In the genomic region with DNA sequence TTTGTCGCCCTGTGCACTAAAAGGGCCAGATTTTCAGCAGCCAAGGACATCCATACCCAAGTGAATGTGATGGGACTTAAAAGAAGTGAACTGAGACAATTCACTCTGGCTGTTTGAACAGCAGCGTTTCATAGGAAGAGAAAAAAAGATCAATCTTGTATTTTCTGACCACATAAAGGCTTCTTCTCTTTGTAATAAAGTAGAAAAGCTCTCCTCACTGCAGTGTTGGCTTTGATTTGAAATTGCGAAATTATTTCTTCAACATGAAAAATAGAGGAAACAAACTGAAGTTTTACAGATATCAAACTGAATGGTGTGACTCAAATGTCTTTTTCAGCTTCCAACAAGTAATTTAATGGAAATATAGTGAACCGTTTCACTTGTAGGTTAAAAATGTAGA, we compare ENCODE assay signal across 15 cellular contexts. TPM values are rescaled to one million over a fixed set of nuclear protein-coding genes. Genes with fewer than 3 reads are reported as not detected.
DNase-seq lines count a peak whose midpoint lies in the region; ATAC-seq and TF ChIP-seq lines count a peak whose summit lies in the region.
"Had no signal": no experiment of that assay in that cellular context is flagged by ENCODE, and none has a peak within 500 bp of the region (broad histone marks: within the 10 kb centered on the region; RNA-seq: fewer than 3 reads in every experiment).

No MANE protein-coding gene starts in this region.

- H3K4me3 ChIP-seq in fibroblast of pulmonary artery (replicated peaks; ENCODE audit: low read depth, low read length) = no peak overlapping the region
- H3K4me3 ChIP-seq in subcutaneous abdominal adipose tissue (ENCODE audit: low read depth in 1 of 5, low read length in 5 of 5) = no peak overlapping the region
- H3K4me3 ChIP-seq in vagina = no peak overlapping the region
- H3K4me3 ChIP-seq in CD8-positive, alpha-beta T cell (ENCODE audit: low read depth, low read length) = no peak overlapping the region

- peaks cover 11% of the 10 kb centered on the region for H3K4me1 Mint-ChIP-seq in activated T-cell treated with anti-CD3 and anti-CD28 coated beads, Interleukin-2, amount 50 U/mL, for 24 hours (ENCODE audit: low read depth)
- peaks cover 5% of the 10 kb centered on the region for H3K4me1 Mint-ChIP-seq in activated T-cell treated with anti-CD3 and anti-CD28 coated beads, Interleukin-2, amount 50 U/mL, for 4 hours (ENCODE audit: low read depth)
- peaks cover 18% of the 10 kb centered on the region for H3K4me1 Mint-ChIP-seq in CD8-positive, alpha-beta T cell (ENCODE audit: low read depth)

- H3K27me3 Mint-ChIP-seq in activated T-cell treated with anti-CD3 and anti-CD28 coated beads, Interleukin-2, amount 50 U/mL, for 24 hours = no peaks in the 10 kb centered on the region
- H3K27me3 Mint-ChIP-seq in activated T-cell treated with anti-CD3 and anti-CD28 coated beads, Interleukin-2, amount 50 U/mL, for 4 hours (ENCODE audit: low read depth) = no peaks in the 10 kb centered on the region
- H3K27me3 Mint-ChIP-seq in CD8-positive, alpha-beta T cell (ENCODE audit: low read depth) = no peaks in the 10 kb centered on the region

- H3K4me1 ChIP-seq in subcutaneous abdominal adipose tissue (ENCODE audit: control insufficient read depth in 5 of 5, insufficient read depth in 5 of 5, low read length in 5 of 5) (peaks cover 0 to 10% (median 0%) of the 10 kb centered on the region in 5 donors), vagina (no peaks in the 10 kb centered on the region)
- peaks cover 6% of the 10 kb centered on the region for H3K4me1 ChIP-seq in CD8-positive, alpha-beta T cell (ENCODE audit: insufficient read depth, low read length)

- H3K27me3 ChIP-seq in subcutaneous abdominal adipose tissue (ENCODE audit: control insufficient read depth in 5 of 5, insufficient read depth in 4 of 5, low read length in 5 of 5) (no peaks in the 10 kb centered on the region), vagina (no peaks in the 10 kb centered on the region)
- H3K27me3 ChIP-seq in CD8-positive, alpha-beta T cell (ENCODE audit: insufficient read depth, low read length) = no peaks in the 10 kb centered on the region

- no peak overlapping the region for H3K9ac ChIP-seq in subcutaneous abdominal adipose tissue (ENCODE audit: low read length in 5 of 5)

- no peak for TF ChIP-seq POLR2A in vagina (IDR thresholded peaks at IDR 0.05)

- TF ChIP-seq CTCF in fibroblast of pulmonary artery (IDR thresholded peaks at IDR 0.05; ENCODE audit: low read length, missing control alignments) = no peak
- TF ChIP-seq CTCF in vagina (IDR thresholded peaks at IDR 0.05) = no peak
- TF ChIP-seq CTCF in CD8-positive, alpha-beta T cell (IDR thresholded peaks at IDR 0.05) = no peak

- H3K36me3 ChIP-seq in subcutaneous abdominal adipose tissue (ENCODE audit: control insufficient read depth in 5 of 5, insufficient read depth in 5 of 5, low read length in 5 of 5) = peaks cover 0 to 9% (median 6%) of the 10 kb centered on the region in 5 donors
- H3K36me3 ChIP-seq in vagina = peaks cover 0 to 12% of the 10 kb centered on the region in 2 donors
- H3K36me3 ChIP-seq in CD8-positive, alpha-beta T cell (ENCODE audit: insufficient read depth, low read length) = no peaks in the 10 kb centered on the region

- CTCF ChIA-PET in CD8-positive, alpha-beta T cell (lab: Charles Lee) = no interaction called here

- DNase-seq in activated T-cell treated with anti-CD3 and anti-CD28 coated beads, Interleukin-2, amount 50 U/mL, for 24 hours = no peak
- no peak for DNase-seq in activated T-cell treated with anti-CD3 and anti-CD28 coated beads, Interleukin-2, amount 50 U/mL, for 4 hours
- DNase-seq in MV-4-11 (lab: John Stamatoyannopoulos, UW) = peak; percentile 55
- DNase-seq in fibroblast of pulmonary artery (ENCODE audit: low read depth) = peak; percentile 65
- DNase-seq in vagina (ENCODE audit: extremely low spot score in 2 of 2) = no peak
- no peak for DNase-seq in central memory CD4-positive, alpha-beta T cell
- no peak for DNase-seq in CD8-positive, alpha-beta T cell
- DNase-seq: C1 segment of cervical spinal cord, DMS53, NCI-H2107, NCI-H226, NCI-H526 treated with DMSO at 0.1 percent for 48 hours had no signal

- peak overlapping the region; percentile 16 for H3K27ac ChIP-seq in subcutaneous abdominal adipose tissue (ENCODE audit: low read depth, low read length)
- no peak overlapping the region for H3K27ac ChIP-seq in vagina
- no peak overlapping the region for H3K27ac ChIP-seq in CD8-positive, alpha-beta T cell (ENCODE audit: low read depth, low read length)

- peaks cover 38% of the 10 kb centered on the region for H3K36me3 Mint-ChIP-seq in activated T-cell treated with anti-CD3 and anti-CD28 coated beads, Interleukin-2, amount 50 U/mL, for 24 hours (ENCODE audit: low read depth)
- H3K36me3 Mint-ChIP-seq in activated T-cell treated with anti-CD3 and anti-CD28 coated beads, Interleukin-2, amount 50 U/mL, for 4 hours (ENCODE audit: insufficient read depth) = peaks cover 11% of the 10 kb centered on the region
- H3K36me3 Mint-ChIP-seq in CD8-positive, alpha-beta T cell = peaks cover 22% of the 10 kb centered on the region

- no peak overlapping the region for H3K4me3 Mint-ChIP-seq in activated T-cell treated with anti-CD3 and anti-CD28 coated beads, Interleukin-2, amount 50 U/mL, for 24 hours
- no peak overlapping the region for H3K4me3 Mint-ChIP-seq in activated T-cell treated with anti-CD3 and anti-CD28 coated beads, Interleukin-2, amount 50 U/mL, for 4 hours
- H3K4me3 Mint-ChIP-seq in CD8-positive, alpha-beta T cell = no peak overlapping the region

- H3K9me3 ChIP-seq in subcutaneous abdominal adipose tissue (ENCODE audit: control insufficient read depth in 5 of 5, low read length in 5 of 5) (no peaks in the 10 kb centered on the region), vagina (no peaks in the 10 kb centered on the region)
- H3K9me3 ChIP-seq in CD8-positive, alpha-beta T cell (ENCODE audit: low read length) = no peaks in the 10 kb centered on the region

- POLR2A ChIA-PET in CD8-positive, alpha-beta T cell (lab: Charles Lee) = interaction anchor here (0.7 kb wide), 1 partner anchor 61 kb away, joined by 3 read pairs; no protein-coding TSS in a partner anchor

- ATAC-seq in activated T-cell treated with anti-CD3 and anti-CD28 coated beads, Interleukin-2, amount 50 U/mL, for 4 hours = no peak
- ATAC-seq in CD8-positive, alpha-beta T cell = no peak
- ATAC-seq: Panc1, Right ventricle myocardium inferior had no signal

- H3K27ac Mint-ChIP-seq in activated T-cell treated with anti-CD3 and anti-CD28 coated beads, Interleukin-2, amount 50 U/mL, for 24 hours = peak overlapping the region; percentile 50
- H3K27ac Mint-ChIP-seq in CD8-positive, alpha-beta T cell = no peak overlapping the region

- no peaks in the 10 kb centered on the region for H3K9me3 Mint-ChIP-seq in activated T-cell treated with anti-CD3 and anti-CD28 coated beads, Interleukin-2, amount 50 U/mL, for 24 hours
- H3K9me3 Mint-ChIP-seq in activated T-cell treated with anti-CD3 and anti-CD28 coated beads, Interleukin-2, amount 50 U/mL, for 4 hours = no peaks in the 10 kb centered on the region
- no peaks in the 10 kb centered on the region for H3K9me3 Mint-ChIP-seq in CD8-positive, alpha-beta T cell

- intact Hi-C loops in vagina (cut with DNase I) = no loop called here
- intact Hi-C loops in CD8-positive, alpha-beta T cell (cut with DNase I, micrococcal nuclease) = loop anchor here in 1 of 2 experiments (1.0 kb wide), 1 partner anchor 11 kb away; no protein-coding TSS in a partner anchor

RNA-seq across cellular contexts. Expression of a gene that starts 11.3 kb away (rescaled TPM):
- total RNA-seq in activated T-cell treated with anti-CD3 and anti-CD28 coated beads, Interleukin-2, amount 50 U/mL, for 4 hours = under 1 TPM; 0.05 to 0.38 (median 0.34) TPM
- 2.7 TPM for total RNA-seq in vagina
- total RNA-seq in CD8-positive, alpha-beta T cell = 1 to 10 TPM in 1 of 2 experiments, under 1 TPM in 1; 0.73 to 1.4 TPM

Comparison
In these comparisons a context has a peak if more than half of its experiments do, and no peak if none do; other contexts are left out.
1. DNase-seq: peak in MV-4-11 (single experiment) and fibroblast of pulmonary artery (single experiment); none in activated T-cell treated with anti-CD3 and anti-CD28 coated beads, Interleukin-2, amount 50 U/mL, for 24 hours (single experiment), activated T-cell treated with anti-CD3 and anti-CD28 coated beads, Interleukin-2, amount 50 U/mL, for 4 hours (single experiment), vagina (0 of 2), central memory CD4-positive, alpha-beta T cell (single experiment) and CD8-positive, alpha-beta T cell (0 of 7).